15 cellular contexts compared by ENCODE assay signal in genomic region chrX:17413228-17413627, GRCh38. TPM values are rescaled to one million over a fixed set of nuclear protein-coding genes. Genes with fewer than 3 reads are reported as not detected.
A peak's percentile ranks its signal among the peaks of the same experiment; 100 is the strongest.
DNase-seq lines count a peak whose midpoint lies in the region; ATAC-seq and TF ChIP-seq lines count a peak whose summit lies in the region.
"Had no signal": no experiment of that assay in that cellular context is flagged by ENCODE, and none has a peak within 500 bp of the region (broad histone marks: within the 10 kb centered on the region; RNA-seq: fewer than 3 reads in every experiment).

No MANE protein-coding gene starts in this region.

- no peak overlapping the region for H3K4me3 ChIP-seq in choroid plexus epithelial cell (ENCODE audit: low read depth, low read length)
- H3K4me3 ChIP-seq in osteoblast (ENCODE audit: insufficient read depth, low read length), result peak overlapping the region; percentile 15

- H3K4me2 ChIP-seq in osteoblast (ENCODE audit: insufficient read depth, low read length), result peak overlapping the region; percentile 21

- peaks cover 3% of the 10 kb centered on the region for H4K20me1 ChIP-seq in osteoblast (ENCODE audit: insufficient read depth, low read length)

- no peak for ATAC-seq in GM21526 (IDR thresholded peaks at IDR 0.05; ENCODE audit: low FRiP score, unreplicated experiment)

- TF ChIP-seq CTCF in choroid plexus epithelial cell (conservative IDR thresholded peaks at IDR 0.05; ENCODE audit: low read depth, low read length) (no peak), osteoblast (IDR thresholded peaks at IDR 0.05; ENCODE audit: extremely low read depth, low read depth, low read length) (no peak)

- H3K79me2 ChIP-seq in osteoblast (ENCODE audit: insufficient read depth, low read length), result peaks cover 21% of the 10 kb centered on the region

- peak; percentile 32 for DNase-seq in GM03348 (ENCODE audit: low spot score)
- peak; percentile 23 for DNase-seq in NCI-H69 (lab: John Stamatoyannopoulos, UW)
- peak; percentile 68 for DNase-seq in choroid plexus epithelial cell (ENCODE audit: low read depth)
- no peak for DNase-seq in osteoblast (ENCODE audit: insufficient read length, low spot score, missing footprints)
- DNase-seq in epidermal melanocyte (ENCODE audit: insufficient read length, low spot score), result no peak
- no peak for DNase-seq in NCI-H1417 (lab: John Stamatoyannopoulos, UW)
- DNase-seq: activated CD4-positive, alpha-beta T cell treated with anti-CD3 and anti-CD28 coated beads, Interleukin-2, amount 50 U/mL, for 4 hours; activated naive CD8-positive, alpha-beta T cell treated with anti-CD3 and anti-CD28 coated beads, Interleukin-2, amount 10 ng/mL, durations not matched to agents 7 days and 5 days; effector memory CD4-positive, alpha-beta T cell; islet precursor cell; NCI-H510A; nephron progenitor cell; stimulated activated CD8-positive, alpha-beta memory T cell treated with anti-CD3 and anti-CD28 coated beads, Interleukin-4, amount 100 ng/mL, for 48 hours had no signal

- H2AFZ ChIP-seq in osteoblast (ENCODE audit: low read length), result no peak overlapping the region

- H3K36me3 ChIP-seq in osteoblast (ENCODE audit: insufficient read depth, low read length), result no peaks in the 10 kb centered on the region

- peaks cover 48% of the 10 kb centered on the region for H3K4me1 ChIP-seq in osteoblast (ENCODE audit: insufficient read depth, low read length)

- peak overlapping the region; percentile 86 for H3K27ac ChIP-seq in osteoblast (ENCODE audit: low read depth, low read length)

- H3K27me3 ChIP-seq in osteoblast (ENCODE audit: insufficient read depth, low read length), result no peaks in the 10 kb centered on the region

- H3K9me3 ChIP-seq in osteoblast (ENCODE audit: low read depth, low read length), result no peaks in the 10 kb centered on the region

RNA-seq across cellular contexts. Expression of gene NHS, which starts 38.2 kb away (rescaled TPM):
- 10.5 and 16.8 TPM in 2 replicates for total RNA-seq in osteoblast
- total RNA-seq: G401 had no signal

Comparison
In these comparisons a context has a peak if more than half of its experiments do, and no peak if none do; other contexts are left out.
1. DNase-seq: peak in GM03348 (single experiment), NCI-H69 (single experiment) and choroid plexus epithelial cell (single experiment); none in osteoblast (single experiment), epidermal melanocyte (single experiment) and NCI-H1417 (0 of 3).